ENCODE assay signal across 1 cellular context in genomic region chr14:74949211-74949610, GRCh38.
TF ChIP-seq lines count a peak whose summit lies in the region.

No MANE protein-coding gene starts in this region.

TF ChIP-seq in IMR-90, 13 proteins besides CTCF, POLR2A, EP300 and RAD21 (continued from another document):
- TF ChIP-seq MXI1 (IDR thresholded peaks at IDR 0.05; ENCODE audit: borderline replicate concordance, low read depth, low read length) (no peak), CHD1 (IDR thresholded peaks at IDR 0.05; ENCODE audit: low read depth, low read length) (no peak), MAZ (IDR thresholded peaks at IDR 0.05; ENCODE audit: borderline replicate concordance, low read depth, low read length) (no peak), BHLHE40 (IDR thresholded peaks at IDR 0.05; ENCODE audit: low read depth, low read length) (no peak), CEBPB (IDR thresholded peaks at IDR 0.05; ENCODE audit: low read depth, low read length) (no peak), NFE2L2 (IDR thresholded peaks at IDR 0.05; ENCODE audit: low read depth, low read length) (no peak), USF2 (IDR thresholded peaks at IDR 0.05; ENCODE audit: low read depth, low read length) (no peak), FOS (IDR thresholded peaks at IDR 0.05; ENCODE audit: low read depth, low read length) (no peak)
